In the genomic region with DNA sequence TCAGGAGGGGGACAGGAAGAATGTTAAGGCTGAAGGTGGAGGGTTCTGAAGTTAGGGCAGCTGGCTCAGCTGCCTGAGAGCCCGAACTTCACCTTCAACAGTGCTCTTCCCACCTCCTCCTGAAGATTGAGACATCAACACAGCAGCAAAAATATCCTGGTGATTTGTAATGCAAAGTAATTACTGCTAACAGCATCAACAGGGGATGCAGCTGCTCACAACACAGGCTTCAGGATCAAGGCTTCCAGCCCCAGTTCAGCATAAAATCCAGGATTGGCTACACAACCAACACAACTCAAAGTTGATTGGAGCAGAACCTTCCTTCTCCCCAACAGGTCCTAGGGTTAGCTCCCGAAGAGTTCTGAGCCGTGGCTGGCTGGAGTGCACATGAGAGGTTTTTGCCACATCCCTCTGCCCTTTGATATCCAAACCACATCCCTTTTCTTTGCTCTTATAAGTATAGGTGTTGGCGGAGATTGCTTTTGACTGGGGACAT, we compare ENCODE assay signal across 14 cellular contexts.
DNase-seq lines count a peak whose midpoint lies in the region; ATAC-seq, FAIRE-seq and TF ChIP-seq lines count a peak whose summit lies in the region.
"Had no signal": no experiment of that assay in that cellular context is flagged by ENCODE, and none has a peak within 500 bp of the region (broad histone marks: within the 10 kb centered on the region; RNA-seq: fewer than 3 reads in every experiment).

No MANE protein-coding gene starts in this region.

- peak overlapping the region; percentile 41 to 59 for H3K27ac ChIP-seq in coronary artery
- peak overlapping the region; percentile 10 to 21 for H3K27ac ChIP-seq in prostate gland
- H3K27ac ChIP-seq: body of pancreas, PC-9 had no signal

- H3K9me3 ChIP-seq in prostate gland = no peaks in the 10 kb centered on the region
- H3K9me3 ChIP-seq: body of pancreas had no signal

- H3K4me1 Mint-ChIP-seq in activated CD4-positive, alpha-beta memory T cell treated with anti-CD3 and anti-CD28 coated beads for 36 hours (ENCODE audit: low read depth) = peaks cover 28% of the 10 kb centered on the region

- POLR2A ChIA-PET in activated CD4-positive, alpha-beta memory T cell treated with anti-CD3 and anti-CD28 coated beads for 36 hours (lab: Charles Lee) = no interaction called here

- no peaks in the 10 kb centered on the region for H3K27me3 ChIP-seq in prostate gland (replicated peaks; ENCODE audit: insufficient read depth)
- H3K27me3 ChIP-seq: body of pancreas had no signal

- ATAC-seq in HG02938 (IDR thresholded peaks at IDR 0.05; ENCODE audit: unreplicated experiment) = no peak
- ATAC-seq: body of pancreas had no signal

- intact Hi-C loops in prostate gland (cut with DNase I) = no loop called here
- intact Hi-C loops in activated CD4-positive, alpha-beta memory T cell treated with anti-CD3 and anti-CD28 coated beads for 36 hours (cut with micrococcal nuclease) = no loop called here

- H3K9me3 Mint-ChIP-seq in activated CD4-positive, alpha-beta memory T cell treated with anti-CD3 and anti-CD28 coated beads for 36 hours = no peaks in the 10 kb centered on the region
- H3K9me3 Mint-ChIP-seq: stimulated activated naive CD8-positive, alpha-beta T cell treated with anti-CD3 and anti-CD28 coated beads, Interleukin-15, Interleukin-2, amounts not matched to agents 100 ng/mL and 50 ng/mL, for 24 hours had no signal

- H3K36me3 Mint-ChIP-seq in activated CD4-positive, alpha-beta memory T cell treated with anti-CD3 and anti-CD28 coated beads for 36 hours = no peaks in the 10 kb centered on the region
- H3K36me3 Mint-ChIP-seq: CD4-positive, CD25-positive, alpha-beta regulatory T cell had no signal

- FAIRE-seq in GM19239 (lab: Jason Lieb, UNC) = peak; percentile 58

- peaks cover 24% of the 10 kb centered on the region for H3K27me3 Mint-ChIP-seq in activated CD4-positive, alpha-beta memory T cell treated with anti-CD3 and anti-CD28 coated beads for 36 hours

- CTCF ChIA-PET in activated CD4-positive, alpha-beta memory T cell treated with anti-CD3 and anti-CD28 coated beads for 36 hours (lab: Charles Lee) = no interaction called here

- H3K36me3 ChIP-seq in prostate gland = no peaks in the 10 kb centered on the region

- 80% methylated on average over 4 of the region's 4 CpGs for whole genome bisulfite sequencing in prostate gland

- no peak for DNase-seq in GM19239 (ENCODE audit: insufficient read length, low spot score)
- DNase-seq in NCI-H82 treated with DMSO at 0.1 percent for 48 hours (lab: John Stamatoyannopoulos, UW; ENCODE audit: unreplicated experiment) = peak; percentile 44
- no peak for DNase-seq in coronary artery (ENCODE audit: low spot score)
- DNase-seq in prostate gland (ENCODE audit: low spot score) = no peak
- no peak for DNase-seq in activated CD4-positive, alpha-beta memory T cell treated with anti-CD3 and anti-CD28 coated beads for 36 hours
- DNase-seq in DMS114 treated with DMSO at 0.1 percent for 48 hours (lab: John Stamatoyannopoulos, UW; ENCODE audit: unreplicated experiment) = no peak
- DNase-seq: body of pancreas; erythroblast; PC-9; stimulated activated CD4-positive, alpha-beta T cell treated with anti-CD3 and anti-CD28 coated beads, Interleukin-4, amount 100 ng/mL, for 1 hour; T1000 had no signal

- TF ChIP-seq POLR2A in prostate gland (IDR thresholded peaks at IDR 0.05) = no peak

- H3K4me3 Mint-ChIP-seq in activated CD4-positive, alpha-beta memory T cell treated with anti-CD3 and anti-CD28 coated beads for 36 hours = no peak overlapping the region
- H3K4me3 Mint-ChIP-seq: CD4-positive, CD25-positive, alpha-beta regulatory T cell; stimulated activated naive CD8-positive, alpha-beta T cell treated with anti-CD3 and anti-CD28 coated beads, Interleukin-15, Interleukin-2, amounts not matched to agents 100 ng/mL and 50 ng/mL, for 24 hours had no signal

- TF ChIP-seq CTCF in coronary artery (IDR thresholded peaks at IDR 0.05) = no peak
- TF ChIP-seq CTCF in prostate gland (IDR thresholded peaks at IDR 0.05) = no peak

- H3K4me3 ChIP-seq in coronary artery (peak overlapping the region; percentile 37), prostate gland (no peak overlapping the region)
- H3K4me3 ChIP-seq: body of pancreas, PC-9 had no signal

- H3K4me1 ChIP-seq in prostate gland (replicated peaks) = peaks cover 9% of the 10 kb centered on the region

- H3K27ac Mint-ChIP-seq in activated CD4-positive, alpha-beta memory T cell treated with anti-CD3 and anti-CD28 coated beads for 36 hours = no peak overlapping the region
- H3K27ac Mint-ChIP-seq: stimulated activated naive CD8-positive, alpha-beta T cell treated with anti-CD3 and anti-CD28 coated beads, Interleukin-15, Interleukin-2, amounts not matched to agents 100 ng/mL and 50 ng/mL, for 24 hours had no signal
